21 cellular contexts compared by ENCODE assay signal in the genomic region with DNA sequence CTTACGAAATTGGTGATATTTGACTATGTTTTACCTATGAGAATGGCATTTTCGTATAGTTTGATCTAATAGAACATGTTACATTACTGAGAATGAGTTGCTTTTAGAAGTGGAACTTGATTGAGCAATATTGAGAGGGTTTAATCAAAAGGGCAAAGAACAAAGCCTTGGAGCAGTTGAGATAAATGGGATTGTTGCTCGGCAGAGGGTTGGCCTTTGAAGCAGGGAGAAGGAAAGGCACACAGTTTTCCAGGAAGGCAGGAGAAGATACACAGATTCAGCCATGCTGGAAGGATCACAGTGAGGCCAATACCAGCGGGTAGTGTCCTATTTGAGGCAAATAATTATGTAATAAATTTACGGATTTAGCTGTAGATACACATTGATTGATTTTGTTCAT.
"Had no signal": no experiment of that assay in that cellular context is flagged by ENCODE, and none has a peak within 500 bp of the region (broad histone marks: within the 10 kb centered on the region; RNA-seq: fewer than 3 reads in every experiment).

No MANE protein-coding gene starts in this region.

- H3K9me3 Mint-ChIP-seq: activated naive CD8-positive, alpha-beta T cell treated with anti-CD3 and anti-CD28 coated beads, Interleukin-2, amount 10 ng/mL, durations not matched to agents 7 days and 5 days; activated T-helper 17 cell treated with anti-CD3 and anti-CD28 coated beads, Interleukin-2, amount 50 U/mL, for 72 hours; immature natural killer cell; T-helper 1 cell treated with Interleukin-12 subunit alpha and Interleukin-12 subunit beta and Interleukin-4 antibody, amounts not matched to agents 30 μg/mL and 1 μg/mL, for 36 hours; WTC11 had no signal

- H3K27ac ChIP-seq: foreskin keratinocyte, left ventricle myocardium inferior, sigmoid colon, thoracic aorta, upper lobe of left lung had no signal

- ATAC-seq: activated T-helper 17 cell treated with anti-CD3 and anti-CD28 coated beads, Interleukin-2, amount 50 U/mL, for 72 hours; foreskin keratinocyte; WTC11 had no signal

- H3K4me3 Mint-ChIP-seq: activated naive CD8-positive, alpha-beta T cell treated with anti-CD3 and anti-CD28 coated beads, Interleukin-2, amount 10 ng/mL, durations not matched to agents 7 days and 5 days; activated T-helper 17 cell treated with anti-CD3 and anti-CD28 coated beads, Interleukin-2, amount 50 U/mL, for 72 hours; immature natural killer cell; nephron progenitor cell; T-helper 1 cell treated with Interleukin-12 subunit alpha and Interleukin-12 subunit beta and Interleukin-4 antibody, amounts not matched to agents 30 μg/mL and 1 μg/mL, for 36 hours; WTC11 had no signal

- H3K27me3 Mint-ChIP-seq: activated naive CD8-positive, alpha-beta T cell treated with anti-CD3 and anti-CD28 coated beads, Interleukin-2, amount 10 ng/mL, durations not matched to agents 7 days and 5 days; activated T-helper 17 cell treated with anti-CD3 and anti-CD28 coated beads, Interleukin-2, amount 50 U/mL, for 72 hours had no signal

- H3K27me3 ChIP-seq: foreskin keratinocyte, sigmoid colon, upper lobe of left lung had no signal

- H3K36me3 ChIP-seq: left ventricle myocardium inferior, sigmoid colon, thoracic aorta, upper lobe of left lung had no signal

- DNase-seq: activated naive CD4-positive, alpha-beta T cell; activated naive CD8-positive, alpha-beta T cell treated with anti-CD3 and anti-CD28 coated beads, Interleukin-2, amount 10 ng/mL, durations not matched to agents 7 days and 5 days; activated T-cell treated with anti-CD3 and anti-CD28 coated beads, Interleukin-2, amount 50 U/mL, for 1 hour; amygdala; effector CD8-positive, alpha-beta T cell; foreskin keratinocyte; immature natural killer cell; left ventricle myocardium inferior; nephron progenitor cell; occipital lobe; posterior cingulate gyrus; sigmoid colon; stimulated activated CD4-positive, alpha-beta T cell treated with anti-CD3 and anti-CD28 coated beads, Interleukin-2, amount 100 ng/mL, for 48 hours; stimulated activated CD8-positive, alpha-beta memory T cell treated with anti-CD3 and anti-CD28 coated beads, Interleukin-4, amount 100 ng/mL, for 48 hours; stimulated activated naive CD4-positive, alpha-beta T cell; T1000; upper lobe of left lung had no signal

- H3K9me3 ChIP-seq: left ventricle myocardium inferior, sigmoid colon, thoracic aorta, upper lobe of left lung had no signal

- H3K4me1 ChIP-seq: foreskin keratinocyte had no signal

- H3K4me3 ChIP-seq: left ventricle myocardium inferior, sigmoid colon, thoracic aorta, upper lobe of left lung had no signal

- H3K27ac Mint-ChIP-seq: activated naive CD8-positive, alpha-beta T cell treated with anti-CD3 and anti-CD28 coated beads, Interleukin-2, amount 10 ng/mL, durations not matched to agents 7 days and 5 days; activated T-helper 17 cell treated with anti-CD3 and anti-CD28 coated beads, Interleukin-2, amount 50 U/mL, for 72 hours; nephron progenitor cell; T-helper 1 cell treated with Interleukin-12 subunit alpha and Interleukin-12 subunit beta and Interleukin-4 antibody, amounts not matched to agents 30 μg/mL and 1 μg/mL, for 36 hours; WTC11 had no signal
